Comparison of ENCODE assay signal across 1 cellular context in genomic region chr2:121944072-121944829, GRCh38.
TF ChIP-seq lines count a peak whose summit lies in the region.

No MANE protein-coding gene starts in this region.

TF ChIP-seq in neural cell, 6 proteins besides CTCF, POLR2A, EP300 and RAD21 (continued from another document):
- TF ChIP-seq REST (IDR thresholded peaks at IDR 0.05; ENCODE audit: borderline replicate concordance) (no peak), SMC3 (conservative IDR thresholded peaks at IDR 0.05; ENCODE audit: poor library complexity) (no peak), MXI1 (conservative IDR thresholded peaks at IDR 0.05; ENCODE audit: poor library complexity, severe bottlenecking) (no peak)
